ENCODE assay signal across 15 cellular contexts in the genomic region with DNA sequence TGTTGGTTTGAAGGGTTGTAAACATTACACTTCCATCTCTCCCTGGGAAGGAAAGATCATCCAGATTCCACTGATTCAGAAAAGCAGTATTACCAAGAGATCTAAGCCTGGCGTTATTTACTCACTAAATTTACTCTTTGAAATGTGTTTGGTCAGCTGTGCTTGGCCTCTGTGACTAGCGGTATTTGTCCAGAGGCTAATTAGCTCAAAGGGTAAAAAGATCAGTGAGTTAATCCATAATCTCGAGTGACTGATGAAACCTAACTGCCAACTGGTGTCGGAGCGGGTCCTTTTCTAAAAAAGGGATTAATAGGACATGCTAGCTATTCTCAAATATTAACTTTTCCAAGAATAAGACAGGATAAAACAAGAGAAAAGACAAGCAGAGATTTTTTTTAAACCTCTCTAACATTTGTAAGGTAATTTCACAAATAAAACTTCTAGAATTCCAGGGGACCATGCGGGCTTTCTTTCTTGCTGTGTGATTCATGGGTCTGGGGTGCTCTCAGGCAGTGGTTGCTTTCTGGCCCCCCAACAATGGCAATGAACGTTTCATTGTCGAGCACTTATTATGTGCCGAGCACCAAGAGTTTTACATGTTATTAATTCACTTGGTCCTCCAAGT.
DNase-seq lines count a peak whose midpoint lies in the region; ATAC-seq lines count a peak whose summit lies in the region.
"Had no signal": no experiment of that assay in that cellular context is flagged by ENCODE, and none has a peak within 500 bp of the region (broad histone marks: within the 10 kb centered on the region; RNA-seq: fewer than 3 reads in every experiment).

No MANE protein-coding gene starts in this region.

- no peak overlapping the region for H3K4me3 ChIP-seq in SJCRH30

- DNase-seq in left ventricle myocardium superior (no peak), Right ventricle myocardium superior (no peak), SJCRH30 (peak; percentile 38 to 68), memory B cell (ENCODE audit: low spot score in 2 of 2) (no peak), SIG-M5 treated with dmso at 0.1 percent for 504 hours (lab: John Stamatoyannopoulos, UW; ENCODE audit: unreplicated experiment) (no peak)
- DNase-seq: activated B cell treated with CpG ODN at 0.5 μM for 24 hours; activated CD8-positive, alpha-beta memory T cell treated with anti-CD3 and anti-CD28 coated beads, Interleukin-2, amount 50 U/mL, for 4 hours; activated naive CD8-positive, alpha-beta T cell treated with anti-CD3 and anti-CD28 coated beads for 36 hours; Calu3; caudate nucleus; Karpas-422; NCI-H2107 had no signal

- H3K9me3 Mint-ChIP-seq in memory B cell, result peaks cover 3% of the 10 kb centered on the region
- H3K9me3 Mint-ChIP-seq: activated B cell treated with CpG ODN at 0.5 μM for 24 hours had no signal

- peaks cover 3% of the 10 kb centered on the region; the same call in 1 of the 2 replicates for H3K36me3 ChIP-seq in SJCRH30

- peaks cover 17% of the 10 kb centered on the region for H3K4me1 ChIP-seq in SJCRH30

- H3K27me3 Mint-ChIP-seq in memory B cell, result no peaks in the 10 kb centered on the region
- H3K27me3 Mint-ChIP-seq: activated B cell treated with CpG ODN at 0.5 μM for 24 hours; activated naive CD8-positive, alpha-beta T cell treated with anti-CD3 and anti-CD28 coated beads for 36 hours had no signal

- peaks cover 19% of the 10 kb centered on the region for H3K36me3 Mint-ChIP-seq in memory B cell

- ATAC-seq in left ventricle myocardium superior (peak; percentile 31), Right ventricle myocardium superior (ENCODE audit: poor library complexity) (no peak), memory B cell (ENCODE audit: low read depth) (no peak), esophagus mucosa (no peak), HG03280 (IDR thresholded peaks at IDR 0.05; ENCODE audit: unreplicated experiment) (no peak), HG03521 (IDR thresholded peaks at IDR 0.05; ENCODE audit: unreplicated experiment) (no peak)

- H3K27ac Mint-ChIP-seq in memory B cell, result peak overlapping the region; percentile 58
- H3K27ac Mint-ChIP-seq: activated B cell treated with CpG ODN at 0.5 μM for 24 hours; activated naive CD8-positive, alpha-beta T cell treated with anti-CD3 and anti-CD28 coated beads for 36 hours had no signal

- intact Hi-C loops in left ventricle myocardium superior (cut with micrococcal nuclease), result no loop called here
- intact Hi-C loops in Right ventricle myocardium superior (cut with DNase I), result no loop called here

- H3K27me3 ChIP-seq in SJCRH30, result no peaks in the 10 kb centered on the region

- H3K4me1 Mint-ChIP-seq in memory B cell, result peaks cover 23% of the 10 kb centered on the region

- no peak overlapping the region for H3K27ac ChIP-seq in SJCRH30

- no peaks in the 10 kb centered on the region for H3K9me3 ChIP-seq in SJCRH30 (replicated peaks)

- H3K4me3 Mint-ChIP-seq in memory B cell, result no peak overlapping the region
- H3K4me3 Mint-ChIP-seq: activated B cell treated with CpG ODN at 0.5 μM for 24 hours; activated naive CD8-positive, alpha-beta T cell treated with anti-CD3 and anti-CD28 coated beads for 36 hours had no signal

Comparison
In these comparisons a context has a peak if more than half of its experiments do, and no peak if none do; other contexts are left out.
1. DNase-seq: peak in SJCRH30 (2 of 2); none in left ventricle myocardium superior (single experiment), Right ventricle myocardium superior (single experiment), memory B cell (0 of 2) and SIG-M5 treated with dmso at 0.1 percent for 504 hours (single experiment).